10 cellular contexts compared by ENCODE assay signal in genomic region chr4:1578301-1578781, GRCh38.
DNase-seq lines count a peak whose midpoint lies in the region; ATAC-seq, FAIRE-seq and TF ChIP-seq lines count a peak whose summit lies in the region.
"Had no signal": no experiment of that assay in that cellular context is flagged by ENCODE, and none has a peak within 500 bp of the region (broad histone marks: within the 10 kb centered on the region; RNA-seq: fewer than 3 reads in every experiment).

No MANE protein-coding gene starts in this region.

- H3K27ac Mint-ChIP-seq in stimulated activated naive CD8-positive, alpha-beta T cell treated with anti-CD3 and anti-CD28 coated beads, Interleukin-15, amount 100 ng/mL, for 72 hours = no peak overlapping the region

- H3K79me2 ChIP-seq in K562 (ENCODE audit: control insufficient read depth, insufficient read depth, low read length) = no peaks in the 10 kb centered on the region
- no peaks in the 10 kb centered on the region for H3K79me2 ChIP-seq in mesendoderm (ENCODE audit: control insufficient read depth, insufficient read depth, low read length)

- H4K20me1 ChIP-seq in K562 (replicated peaks; ENCODE audit: control insufficient read depth, insufficient read depth, low read length) = peaks cover 8% of the 10 kb centered on the region; the same call in 1 of the 2 replicates

- H3K9ac ChIP-seq in K562 (ENCODE audit: insufficient read depth in 1 of 2, low read depth in 2 of 2, low read length in 2 of 2) (no peak overlapping the region; a peak in 1 of 4 replicates), mesendoderm (ENCODE audit: low read length) (peak overlapping the region; percentile 35)

- in situ Hi-C loops in K562 (cut with MboI) = no loop called here

- H3K4me2 ChIP-seq in K562 (ENCODE audit: insufficient read depth, low read length) (no peak overlapping the region), mesendoderm (ENCODE audit: low read length) (no peak overlapping the region)

- no peak overlapping the region for H4K5ac ChIP-seq in mesendoderm (ENCODE audit: low read length)

- no peak for TF ChIP-seq POLR2A in K562 (conservative IDR thresholded peaks at IDR 0.05)

- no peak overlapping the region for H3K4ac ChIP-seq in mesendoderm (ENCODE audit: low read depth, low read length)

- H3K56ac ChIP-seq in mesendoderm (ENCODE audit: low read length) = peak overlapping the region; percentile 34

- no peaks in the 10 kb centered on the region for H3K9me1 ChIP-seq in K562 (ENCODE audit: control insufficient read depth, insufficient read depth, low read length)

- no peak for DNase-seq in stimulated activated naive CD8-positive, alpha-beta T cell treated with anti-CD3 and anti-CD28 coated beads, Interleukin-15, amount 100 ng/mL, for 72 hours
- no peak for DNase-seq in stimulated activated naive CD8-positive, alpha-beta T cell treated with anti-CD3 and anti-CD28 coated beads, Interleukin-15, Interleukin-2, amounts not matched to agents 100 U/mL and 50 U/mL, for 24 hours
- DNase-seq in K562 (ENCODE audit: extremely low read depth in 1 of 4, low spot score in 3 of 4) = no peak
- peak; percentile 49 for DNase-seq in mesendoderm
- DNase-seq in HuH-7 (ENCODE audit: low spot score) = no peak
- no peak for DNase-seq in NCI-H146 treated with DMSO at 0.1 percent for 48 hours (lab: John Stamatoyannopoulos, UW; ENCODE audit: unreplicated experiment)
- DNase-seq: NCI-H187, tibial artery had no signal

- H3K9me3 Mint-ChIP-seq in stimulated activated naive CD8-positive, alpha-beta T cell treated with anti-CD3 and anti-CD28 coated beads, Interleukin-15, amount 100 ng/mL, for 72 hours = no peaks in the 10 kb centered on the region

- no peak overlapping the region for H2AK5ac ChIP-seq in mesendoderm (ENCODE audit: low read length)

- CTCF ChIA-PET in K562 (lab: Yijun Ruan, JAX; ENCODE audit: low intra/inter-chr PET ratio) = interaction anchor here (0.9 kb wide), 1 partner anchor 220 kb away, joined by 8 read pairs; no protein-coding TSS in a partner anchor

- no peak for TF ChIP-seq EP300 in K562 (IDR thresholded peaks at IDR 0.05; ENCODE audit: low read length)

- H3K4me3 ChIP-seq in K562 = no peak overlapping the region
- no peak overlapping the region for H3K4me3 ChIP-seq in mesendoderm (ENCODE audit: low read length)

- H3K27ac ChIP-seq in K562 (ENCODE audit: extremely low read depth, low read depth, low read length) (no peak overlapping the region), mesendoderm (ENCODE audit: low read depth, low read length) (no peak overlapping the region)

- H3K36me3 ChIP-seq in K562 (ENCODE audit: control insufficient read depth, insufficient read depth, low read length) (no peaks in the 10 kb centered on the region), mesendoderm (ENCODE audit: control insufficient read depth, insufficient read depth, low read length) (no peaks in the 10 kb centered on the region)
- H3K36me3 ChIP-seq: tibial artery had no signal

- H3K23ac ChIP-seq in mesendoderm (ENCODE audit: low read length) = no peak overlapping the region

- 52% methylated on average over 21 of the region's 34 CpGs for WGBS in K562 (ENCODE audit: insufficient coverage, low coverage, missing lambda C conversion rate)
- WGBS in mesendoderm (ENCODE audit: extremely low coverage, insufficient coverage, low lambda C conversion rate) = no CpG with 5 or more reads among the region's 34 CpGs

- no peak overlapping the region for H2BK5ac ChIP-seq in mesendoderm (ENCODE audit: low read length)

- no peak for ATAC-seq in stimulated activated naive CD8-positive, alpha-beta T cell treated with anti-CD3 and anti-CD28 coated beads, Interleukin-15, amount 100 ng/mL, for 72 hours
- ATAC-seq in stimulated activated naive CD8-positive, alpha-beta T cell treated with anti-CD3 and anti-CD28 coated beads, Interleukin-15, Interleukin-2, amounts not matched to agents 100 U/mL and 50 U/mL, for 24 hours = no peak
- ATAC-seq in K562 (no peak), HG02852 (IDR thresholded peaks at IDR 0.05; ENCODE audit: unreplicated experiment) (no peak), GM18858 (IDR thresholded peaks at IDR 0.05; ENCODE audit: unreplicated experiment) (no peak)

- peaks cover 10 to 29% of the 10 kb centered on the region in 2 experiments; a peak in 4 of 5 replicates for H3K27me3 ChIP-seq in K562 (ENCODE audit: control insufficient read depth in 2 of 2, insufficient read depth in 2 of 2, low read length in 2 of 2)
- H3K27me3 ChIP-seq in mesendoderm (ENCODE audit: insufficient read depth, low read length, poor library complexity) = no peaks in the 10 kb centered on the region

- H3K4me1 ChIP-seq in K562 (replicated peaks in 1 of 2; ENCODE audit: control insufficient read depth in 2 of 2, insufficient read depth in 2 of 2, low read length in 2 of 2) (peaks cover 8 to 62% of the 10 kb centered on the region in 2 experiments; a peak in 4 of 5 replicates), mesendoderm (ENCODE audit: control insufficient read depth, low read depth, low read length) (peaks cover 3% of the 10 kb centered on the region)

- peak overlapping the region; percentile 57 to 76 for H3K4me3 Mint-ChIP-seq in stimulated activated naive CD8-positive, alpha-beta T cell treated with anti-CD3 and anti-CD28 coated beads, Interleukin-15, amount 100 ng/mL, for 72 hours

- H3K4me1 Mint-ChIP-seq in stimulated activated naive CD8-positive, alpha-beta T cell treated with anti-CD3 and anti-CD28 coated beads, Interleukin-15, amount 100 ng/mL, for 72 hours = peaks cover 8% of the 10 kb centered on the region

- no peaks in the 10 kb centered on the region for H3K79me1 ChIP-seq in mesendoderm (ENCODE audit: low read length)

- H3K18ac ChIP-seq in mesendoderm (ENCODE audit: low read length) = no peak overlapping the region

- H3K27me3 Mint-ChIP-seq in stimulated activated naive CD8-positive, alpha-beta T cell treated with anti-CD3 and anti-CD28 coated beads, Interleukin-15, amount 100 ng/mL, for 72 hours = no peaks in the 10 kb centered on the region

- no peak for FAIRE-seq in K562 (lab: Jason Lieb, UNC)

- no TSS peak for BruUV-seq in K562 (replicated peaks; lab: Mats Ljungman, UMichigan)

- no peak overlapping the region for H2AFZ ChIP-seq in K562 (ENCODE audit: low read depth, low read length)

- H2BK15ac ChIP-seq in mesendoderm (replicated peaks; ENCODE audit: low read depth) = no peak overlapping the region

- TF ChIP-seq CTCF in K562 (IDR thresholded peaks at IDR 0.05 in 2 of 3, conservative IDR thresholded peaks at IDR 0.05 in 1 of 3; ENCODE audit: insufficient read depth in 2 of 3, low read depth in 1 of 3, low read length in 3 of 3) = no peak

- no peak overlapping the region for H4K8ac ChIP-seq in mesendoderm (ENCODE audit: low read depth, low read length)

- no peak overlapping the region for H2BK120ac ChIP-seq in mesendoderm (ENCODE audit: low read depth, low read length)

- TF ChIP-seq RAD21 in K562 (CRISPR knock-in tag; conservative IDR thresholded peaks at IDR 0.05 in 1 of 2, IDR thresholded peaks at IDR 0.05 in 1 of 2) = no peak

- H3K9me3 ChIP-seq in K562 (replicated peaks; ENCODE audit: control insufficient read depth, insufficient read depth, low read depth, low read length) = no peaks in the 10 kb centered on the region
- H3K9me3 ChIP-seq: tibial artery had no signal

- POLR2A ChIA-PET in K562 (lab: Yijun Ruan, JAX) = no interaction called here

- intact Hi-C loops in K562 (cut with micrococcal nuclease) = no loop called here

TF ChIP-seq in K562, 482 proteins besides CTCF, POLR2A, EP300 and RAD21:
- no peak for TF ChIP-seq ZSCAN29 (IDR thresholded peaks at IDR 0.05)
- no peak for TF ChIP-seq ATF1 (CRISPR knock-in tag; IDR thresholded peaks at IDR 0.05)
- no peak for TF ChIP-seq ATF1 (tag; IDR thresholded peaks at IDR 0.05)
- TF ChIP-seq ZBTB7A (IDR thresholded peaks at IDR 0.05; ENCODE audit: borderline replicate concordance, control insufficient read depth, low read depth, low read length) = peak; percentile 8; the same call in 1 of the 2 replicates
- no peak for TF ChIP-seq ARID2 (IDR thresholded peaks at IDR 0.05)
- no peak for TF ChIP-seq SMAD4 (CRISPR knock-in tag; conservative IDR thresholded peaks at IDR 0.05)
TF ChIP-seq in K562: peak in this region for 1.
